In the genomic region with DNA sequence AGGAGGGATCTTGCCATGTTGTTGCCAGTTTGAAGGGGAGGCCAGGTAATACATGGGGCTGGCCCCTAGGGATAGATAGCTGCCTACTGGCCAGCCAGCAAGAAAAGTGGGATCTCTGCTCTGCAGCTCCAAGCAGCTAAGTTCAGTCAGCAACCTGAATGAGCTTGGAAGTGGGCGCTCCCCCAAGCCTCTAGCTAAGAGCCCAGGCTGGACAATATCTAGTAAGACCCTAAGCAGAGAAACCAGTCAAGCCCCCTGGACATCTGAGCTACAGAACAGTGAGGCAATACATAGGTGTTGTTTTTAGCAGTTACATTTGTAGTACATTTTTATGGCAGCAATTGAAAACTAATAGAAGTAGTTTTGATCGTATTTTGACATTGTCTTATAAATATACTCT, we compare ENCODE assay signal across 17 cellular contexts.
A peak's percentile ranks its signal among the peaks of the same experiment; 100 is the strongest.
DNase-seq lines count a peak whose midpoint lies in the region; ATAC-seq and TF ChIP-seq lines count a peak whose summit lies in the region.
"Had no signal": no experiment of that assay in that cellular context is flagged by ENCODE, and none has a peak within 500 bp of the region (broad histone marks: within the 10 kb centered on the region; RNA-seq: fewer than 3 reads in every experiment).

No MANE protein-coding gene starts in this region.

- H4K5ac ChIP-seq in H9 (ENCODE audit: insufficient read length, low read depth, low read length) = no peak overlapping the region

- TF ChIP-seq CTCF in endodermal cell (conservative IDR thresholded peaks at IDR 0.05) (peak; percentile 14), lung (IDR thresholded peaks at IDR 0.05; ENCODE audit: control extremely low read depth, extremely low read depth) (no peak), H9 (conservative IDR thresholded peaks at IDR 0.05) (no peak), MM.1S (IDR thresholded peaks at IDR 0.05; ENCODE audit: low read length) (no peak)

- no peak overlapping the region for H2AK5ac ChIP-seq in H9 (ENCODE audit: insufficient read length, low read length)

- H2BK5ac ChIP-seq in H9 (ENCODE audit: insufficient read length, low read length) = no peak overlapping the region

- no peak overlapping the region for H2BK120ac ChIP-seq in H9 (ENCODE audit: low read depth, low read length, poor library complexity, severe bottlenecking)

- H2AFZ ChIP-seq in H9 (ENCODE audit: low read length) = no peak overlapping the region
- no peak overlapping the region for H2AFZ ChIP-seq in MM.1S (ENCODE audit: low read length)

- H3K56ac ChIP-seq in H9 (ENCODE audit: insufficient read length, low read depth, low read length) = no peak overlapping the region

- H3K4me3 ChIP-seq in endodermal cell (ENCODE audit: low read length) = no peak overlapping the region
- no peak overlapping the region for H3K4me3 ChIP-seq in lung
- no peak overlapping the region for H3K4me3 ChIP-seq in MM.1S (ENCODE audit: low read length)
- H3K4me3 ChIP-seq: A549; BLaER1 treated with 17β-estradiol and CSF1 and Interleukin-3, amounts not matched to agents 10 nM and 100 nM had no signal

- H3K9me3 Mint-ChIP-seq in endodermal cell = peaks cover 5% of the 10 kb centered on the region
- H3K9me3 Mint-ChIP-seq in H9 = peaks cover 0 to 4% of the 10 kb centered on the region in 2 experiments; a peak in 2 of 5 replicates
- H3K9me3 Mint-ChIP-seq: CD4-positive, alpha-beta T cell; CD8-positive, alpha-beta T cell had no signal

- H2BK20ac ChIP-seq in H9 (ENCODE audit: low read depth, low read length, poor library complexity, severe bottlenecking) = no peak overlapping the region

- WGBS in endodermal cell (ENCODE audit: insufficient coverage in 1 of 2, insufficient read length in 1 of 2), 2 experiments = 87% methylated on average over 2 of the region's 2 CpGs; no CpG with 5 or more reads in 1 of the 2 experiments
- 93 to 94% methylated on average over 2 of the region's 2 CpGs for WGBS in lung, 2 donors
- WGBS in H9 (ENCODE audit: extremely low coverage, insufficient read length, low lambda C conversion rate) = no CpG with 5 or more reads among the region's 2 CpGs

- H3K4me3 Mint-ChIP-seq in endodermal cell (no peak overlapping the region), H9 (no peak overlapping the region)
- H3K4me3 Mint-ChIP-seq: B cell; CD4-positive, alpha-beta T cell; CD8-positive, alpha-beta T cell had no signal

- DNase-seq in endodermal cell = peak; percentile 22
- DNase-seq in lung (ENCODE audit: low spot score) = peak; percentile 24
- DNase-seq in ureter (ENCODE audit: low spot score) = peak; percentile 2
- DNase-seq in H9 = no peak
- no peak for DNase-seq in MM.1S
- DNase-seq: AML-193; Caco-2; Calu3; CD4-positive, alpha-beta T cell; CD8-positive, alpha-beta T cell; DMS79 treated with DMSO at 0.1 percent for 48 hours; GF-D8 had no signal

- no peaks in the 10 kb centered on the region for H3F3A ChIP-seq in MM.1S (ENCODE audit: insufficient read depth, low read length)

- no peak overlapping the region for H4K91ac ChIP-seq in H9 (ENCODE audit: insufficient read length, low read depth, low read length)

- no peak overlapping the region for H3T11ph ChIP-seq in H9 (ENCODE audit: low read length)

- H4K8ac ChIP-seq in H9 (replicated peaks; ENCODE audit: insufficient read length, low read depth, low read length) = no peak overlapping the region

- no peak overlapping the region for H3K4ac ChIP-seq in H9 (ENCODE audit: low read depth, low read length)

- peaks cover 13% of the 10 kb centered on the region for H3K4me1 Mint-ChIP-seq in endodermal cell
- H3K4me1 Mint-ChIP-seq in H9 = no peaks in the 10 kb centered on the region
- H3K4me1 Mint-ChIP-seq: B cell had no signal

- H3K36me3 ChIP-seq in endodermal cell (ENCODE audit: control insufficient read depth, insufficient read depth, low read length) (no peaks in the 10 kb centered on the region), lung (ENCODE audit: control insufficient read depth in 2 of 2, insufficient read depth in 2 of 2, low read length in 2 of 2) (no peaks in the 10 kb centered on the region), MM.1S (replicated peaks; ENCODE audit: insufficient read depth, low read length) (no peaks in the 10 kb centered on the region)
- H3K36me3 ChIP-seq: BLaER1 treated with 17β-estradiol and CSF1 and Interleukin-3, amounts not matched to agents 10 nM and 100 nM had no signal

- H3K23ac ChIP-seq in H9 (ENCODE audit: insufficient read length, low read depth, low read length) = no peak overlapping the region

- no peaks in the 10 kb centered on the region for H3K79me1 ChIP-seq in H9 (ENCODE audit: insufficient read depth, low read depth, low read length, poor library complexity, severe bottlenecking)

- no peaks in the 10 kb centered on the region for H3K9me2 ChIP-seq in MM.1S (replicated peaks; ENCODE audit: insufficient read depth, low read length)

- H3K14ac ChIP-seq in H9 (ENCODE audit: insufficient read depth, low read length) = no peak overlapping the region

- H3K9me3 ChIP-seq in endodermal cell (ENCODE audit: control insufficient read depth, low read length) (no peaks in the 10 kb centered on the region), lung (ENCODE audit: control insufficient read depth in 2 of 2, insufficient read depth in 1 of 2, low read length in 1 of 2) (peaks cover 0 to 3% of the 10 kb centered on the region in 2 donors), H9 (ENCODE audit: control insufficient read depth, low read depth, low read length) (no peaks in the 10 kb centered on the region), MM.1S (replicated peaks; ENCODE audit: insufficient read depth, low read length) (no peaks in the 10 kb centered on the region)
- H3K9me3 ChIP-seq: A549, Caco-2 had no signal

- no peak overlapping the region for H2BK15ac ChIP-seq in H9 (ENCODE audit: low read depth, low read length)

- no peaks in the 10 kb centered on the region for H4K20me1 ChIP-seq in H9 (ENCODE audit: control insufficient read depth, insufficient read depth, insufficient read length)
- H4K20me1 ChIP-seq in MM.1S (ENCODE audit: insufficient read depth, low read length) = no peaks in the 10 kb centered on the region
- H4K20me1 ChIP-seq: BLaER1 treated with 17β-estradiol and CSF1 and Interleukin-3, amounts not matched to agents 10 nM and 100 nM had no signal

- no peak overlapping the region for H3K27ac ChIP-seq in endodermal cell (ENCODE audit: low read depth, low read length)
- H3K27ac ChIP-seq in lung (ENCODE audit: low read depth in 1 of 2, low read length in 1 of 2) = no peak overlapping the region
- H3K27ac ChIP-seq in H9 (ENCODE audit: insufficient read length, low read depth, low read length) = no peak overlapping the region
- H3K27ac ChIP-seq in MM.1S (ENCODE audit: low read length) = no peak overlapping the region
- H3K27ac ChIP-seq: 22Rv1; A549; BLaER1 treated with 17β-estradiol and CSF1 and Interleukin-3, amounts not matched to agents 10 nM and 100 nM; C4-2B had no signal

- peaks cover 28% of the 10 kb centered on the region for H3K27me3 Mint-ChIP-seq in endodermal cell (ENCODE audit: insufficient read depth)
- H3K27me3 Mint-ChIP-seq in H9 (ENCODE audit: low read depth) = no peaks in the 10 kb centered on the region
- H3K27me3 Mint-ChIP-seq: B cell had no signal

- H3K27me3 ChIP-seq in endodermal cell (ENCODE audit: control insufficient read depth, insufficient read depth, low read length, poor library complexity, severe bottlenecking) (no peaks in the 10 kb centered on the region), lung (ENCODE audit: control insufficient read depth, insufficient read depth) (peaks cover 3% of the 10 kb centered on the region), H9 (ENCODE audit: insufficient read depth, low read length) (no peaks in the 10 kb centered on the region), MM.1S (replicated peaks; ENCODE audit: insufficient read depth, low read length) (no peaks in the 10 kb centered on the region)
- H3K27me3 ChIP-seq: BLaER1 treated with 17β-estradiol and CSF1 and Interleukin-3, amounts not matched to agents 10 nM and 100 nM had no signal

- H3K4me1 ChIP-seq in endodermal cell (ENCODE audit: control insufficient read depth, insufficient read depth, low read length) (peaks cover 4% of the 10 kb centered on the region), lung (ENCODE audit: control insufficient read depth in 2 of 2, insufficient read depth in 2 of 2, low read length in 2 of 2) (no peaks in the 10 kb centered on the region), H9 (ENCODE audit: insufficient read depth, low read length) (no peaks in the 10 kb centered on the region), MM.1S (ENCODE audit: low read length) (no peaks in the 10 kb centered on the region)
- H3K4me1 ChIP-seq: A549, Caco-2 had no signal

- H3K27ac Mint-ChIP-seq in endodermal cell (no peak overlapping the region), H9 (no peak overlapping the region)
- H3K27ac Mint-ChIP-seq: B cell; CD4-positive, alpha-beta T cell; CD8-positive, alpha-beta T cell had no signal

- H3K4me2 ChIP-seq in H9 (ENCODE audit: insufficient read depth, insufficient read length, low read length) (no peak overlapping the region), MM.1S (ENCODE audit: low read depth, low read length) (no peak overlapping the region)
- H3K4me2 ChIP-seq: A549 had no signal

- no peaks in the 10 kb centered on the region for H3K79me2 ChIP-seq in H9 (ENCODE audit: insufficient read depth, low read length)
- H3K79me2 ChIP-seq in MM.1S (ENCODE audit: low read length) = no peaks in the 10 kb centered on the region

- H3K36me3 Mint-ChIP-seq in endodermal cell (ENCODE audit: low read depth) (no peaks in the 10 kb centered on the region), H9 (ENCODE audit: insufficient read depth in 1 of 3, low read depth in 3 of 3) (peaks cover 0 to 4% (median 0%) of the 10 kb centered on the region in 3 experiments; a peak in 3 of 7 replicates)
- H3K36me3 Mint-ChIP-seq: CD8-positive, alpha-beta T cell had no signal

- no peak overlapping the region for H2BK12ac ChIP-seq in H9 (ENCODE audit: insufficient read length, low read depth, low read length)

- no peak for ATAC-seq in lung (ENCODE audit: insufficient read depth, low FRiP score)
- ATAC-seq: A549; CD8-positive, alpha-beta T cell had no signal

- no peaks in the 10 kb centered on the region for H3K23me2 ChIP-seq in H9 (ENCODE audit: insufficient read length, low read depth, low read length, poor library complexity, severe bottlenecking)

- H3K9ac ChIP-seq in endodermal cell (ENCODE audit: extremely low read depth, low read length, poor library complexity, severe bottlenecking) = no peak overlapping the region
- H3K9ac ChIP-seq in H9 (ENCODE audit: extremely low read depth, insufficient read length, low read length) = no peak overlapping the region
- no peak overlapping the region for H3K9ac ChIP-seq in MM.1S (ENCODE audit: low read length)
- H3K9ac ChIP-seq: BLaER1 treated with 17β-estradiol and CSF1 and Interleukin-3, amounts not matched to agents 10 nM and 100 nM had no signal

- no peak overlapping the region for H3K18ac ChIP-seq in H9 (ENCODE audit: insufficient read length, low read depth, low read length)

Comparison
In these comparisons a context has a peak if more than half of its experiments do, and no peak if none do; other contexts are left out.
1. DNase-seq: peak in endodermal cell (single experiment), lung (single experiment) and ureter (single experiment); none in H9 (single experiment) and MM.1S (single experiment).